Comparison of ENCODE assay signal across 11 cellular contexts in the genomic region with DNA sequence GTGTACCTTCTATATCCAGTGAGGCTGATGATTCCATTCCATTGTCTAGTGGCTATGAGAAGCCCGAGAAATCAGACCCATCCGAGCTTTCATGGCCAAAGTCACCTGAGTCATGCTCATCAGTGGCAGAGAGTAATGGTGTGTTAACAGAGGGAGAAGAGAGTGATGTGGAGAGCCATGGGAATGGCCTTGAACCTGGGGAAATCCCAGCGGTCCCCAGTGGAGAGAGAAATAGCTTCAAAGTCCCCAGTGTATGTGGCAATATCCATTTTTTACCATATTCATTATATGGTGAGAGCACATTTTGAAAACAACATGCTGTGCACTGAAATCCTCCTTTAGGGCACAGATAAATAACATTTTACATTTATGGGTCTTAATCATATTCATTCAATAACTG.
"Had no signal": no experiment of that assay in that cellular context is flagged by ENCODE, and none has a peak within 500 bp of the region (broad histone marks: within the 10 kb centered on the region; RNA-seq: fewer than 3 reads in every experiment).

No MANE protein-coding gene starts in this region.

- H3K9me3 ChIP-seq: HAP-1 had no signal

- DNase-seq: GM23248, GOT3, H7, H9, HCEC 1CT, HFFc6 had no signal

- FAIRE-seq: H1, H54 had no signal

- H2AFZ ChIP-seq: GM23248, GM23338 had no signal

- H3K4me2 ChIP-seq: GM23338 had no signal

- H3K4me3 ChIP-seq: GM23248, GM23338, HAP-1 had no signal

- ATAC-seq: GM23338, HCT116 had no signal

- H3K9ac ChIP-seq: GM23248 had no signal

- H3K36me3 ChIP-seq: HAP-1 had no signal

- H3K27ac ChIP-seq: GM23248 had no signal
